In genomic region chr4:130257271-130257670, GRCh38 we compare ENCODE assay signal across 15 cellular contexts.
A peak's percentile ranks its signal among the peaks of the same experiment; 100 is the strongest.
DNase-seq lines count a peak whose midpoint lies in the region; ATAC-seq, FAIRE-seq and TF ChIP-seq lines count a peak whose summit lies in the region.
"Had no signal": no experiment of that assay in that cellular context is flagged by ENCODE, and none has a peak within 500 bp of the region (broad histone marks: within the 10 kb centered on the region; RNA-seq: fewer than 3 reads in every experiment).

No MANE protein-coding gene starts in this region.

- H3K9me1 ChIP-seq in endothelial cell of umbilical vein (replicated peaks; ENCODE audit: control insufficient read depth, extremely low read depth, insufficient read depth, low read length): no peaks in the 10 kb centered on the region

- CTCF ChIA-PET in endothelial cell of umbilical vein (lab: Charles Lee): interaction anchor here (0.7 to 2.2 kb wide), 4 partner anchors 11 to 119 kb away, joined by 3 to 7 read pairs (median 5); no protein-coding TSS in a partner anchor

- POLR2A ChIA-PET in endothelial cell of umbilical vein (lab: Charles Lee): no interaction called here

- H3K9me3 ChIP-seq in endothelial cell of umbilical vein (replicated peaks; ENCODE audit: control insufficient read depth, insufficient read depth, low read length): no peaks in the 10 kb centered on the region
- H3K9me3 ChIP-seq in left ventricle myocardium inferior (replicated peaks): no peaks in the 10 kb centered on the region
- H3K9me3 ChIP-seq: esophagus squamous epithelium, right atrium auricular region had no signal

- H3K4me3 ChIP-seq in endothelial cell of umbilical vein (replicated peaks in 1 of 3; ENCODE audit: insufficient read depth in 1 of 3, low read depth in 1 of 3, low read length in 3 of 3) (no peak overlapping the region), left ventricle myocardium inferior (no peak overlapping the region)
- H3K4me3 ChIP-seq: esophagus squamous epithelium, right atrium auricular region had no signal

- no peak for ATAC-seq in HG02759 (IDR thresholded peaks at IDR 0.05; ENCODE audit: unreplicated experiment)
- no peak for ATAC-seq in HG02678 (IDR thresholded peaks at IDR 0.05; ENCODE audit: unreplicated experiment)

- no peaks in the 10 kb centered on the region for H3K79me2 ChIP-seq in endothelial cell of umbilical vein (ENCODE audit: control insufficient read depth, insufficient read depth, low read length)

- no peak for TF ChIP-seq POLR2A in endothelial cell of umbilical vein (IDR thresholded peaks at IDR 0.05; ENCODE audit: low read depth, low read length)

- peak; percentile 5 for DNase-seq in Daoy (ENCODE audit: low read depth)
- peak; percentile 90 for DNase-seq in RKO (ENCODE audit: low spot score)
- peak; percentile 67 for DNase-seq in endothelial cell of umbilical vein (ENCODE audit: low read depth, low spot score)
- peak; percentile 71 for DNase-seq in non-pigmented ciliary epithelial cell (ENCODE audit: low read depth)
- DNase-seq in left ventricle myocardium inferior: no peak
- DNase-seq in activated CD4-positive, alpha-beta T cell treated with anti-CD3 and anti-CD28 coated beads for 1 hour: no peak
- DNase-seq: activated CD4-positive, alpha-beta memory T cell treated with anti-CD3 and anti-CD28 coated beads, Interleukin-2, amount 10 ng/mL, durations not matched to agents 7 days and 5 days; esophagus squamous epithelium; kidney; NCI-H1092 treated with DMSO at 0.1 percent for 48 hours; NCI-H524; T-helper 9 cell had no signal

- intact Hi-C loops in endothelial cell of umbilical vein (cut with micrococcal nuclease) (no loop called here), left ventricle myocardium inferior (cut with micrococcal nuclease) (no loop called here)

- no peaks in the 10 kb centered on the region for H4K20me1 ChIP-seq in endothelial cell of umbilical vein (replicated peaks; ENCODE audit: control insufficient read depth, extremely low read depth, insufficient read depth, low read length)

- no peak for FAIRE-seq in endothelial cell of umbilical vein (lab: Jason Lieb, UNC)
- FAIRE-seq: kidney had no signal

- dilution Hi-C loops in endothelial cell of umbilical vein (cut with MboI; ENCODE audit: extremely low pct_ligation_motif_present, low sequenced_read_pairs): no loop called here

- H3K9ac ChIP-seq in endothelial cell of umbilical vein (replicated peaks; ENCODE audit: extremely low read depth, insufficient read depth, low read length): no peak overlapping the region

- peak overlapping the region; percentile 35 for H3K4me2 ChIP-seq in endothelial cell of umbilical vein (ENCODE audit: insufficient read depth, low read length)

- H3K36me3 ChIP-seq in endothelial cell of umbilical vein (ENCODE audit: control insufficient read depth in 2 of 2, extremely low read depth in 1 of 2, insufficient read depth in 2 of 2, low read length in 2 of 2): no peaks in the 10 kb centered on the region
- no peaks in the 10 kb centered on the region for H3K36me3 ChIP-seq in left ventricle myocardium inferior
- H3K36me3 ChIP-seq: esophagus squamous epithelium, right atrium auricular region had no signal

- H3K4me1 ChIP-seq in endothelial cell of umbilical vein (ENCODE audit: control insufficient read depth, extremely low read depth, insufficient read depth, low read length) (peaks cover 6% of the 10 kb centered on the region), left ventricle myocardium inferior (no peaks in the 10 kb centered on the region)
- H3K4me1 ChIP-seq: esophagus squamous epithelium, right atrium auricular region had no signal

- BruUV-seq in endothelial cell of umbilical vein (replicated peaks; lab: Mats Ljungman, UMichigan): no TSS peak

- no peak for TF ChIP-seq CTCF in endothelial cell of umbilical vein (IDR thresholded peaks at IDR 0.05; ENCODE audit: extremely low read depth in 1 of 2, insufficient read depth in 1 of 2, low read depth in 1 of 2, low read length in 2 of 2)
- no peak for TF ChIP-seq CTCF in left ventricle myocardium inferior (IDR thresholded peaks at IDR 0.05; ENCODE audit: borderline replicate concordance)

- no peaks in the 10 kb centered on the region for H3K27me3 ChIP-seq in endothelial cell of umbilical vein (ENCODE audit: control insufficient read depth in 2 of 2, insufficient read depth in 2 of 2, low read length in 2 of 2)
- H3K27me3 ChIP-seq in left ventricle myocardium inferior (ENCODE audit: low read depth): no peaks in the 10 kb centered on the region
- H3K27me3 ChIP-seq: esophagus squamous epithelium, right atrium auricular region had no signal

- no peak overlapping the region for H3K27ac ChIP-seq in endothelial cell of umbilical vein (ENCODE audit: insufficient read depth, low read depth, low read length)
- H3K27ac ChIP-seq in left ventricle myocardium inferior (replicated peaks): no peak overlapping the region
- H3K27ac ChIP-seq: esophagus squamous epithelium, right atrium auricular region had no signal

- peak overlapping the region; percentile 77 for H2AFZ ChIP-seq in endothelial cell of umbilical vein (ENCODE audit: low read depth, low read length)

TF ChIP-seq in endothelial cell of umbilical vein, 7 proteins besides CTCF, POLR2A, EP300 and RAD21:
- peak; percentile 89 for TF ChIP-seq FOS (IDR thresholded peaks at IDR 0.05; ENCODE audit: borderline replicate concordance, insufficient read depth, low read length)
- peak; percentile 21 for TF ChIP-seq GATA2 (IDR thresholded peaks at IDR 0.05; ENCODE audit: insufficient read depth, insufficient read length, low read depth, low read length)
- TF ChIP-seq POLR2AphosphoS5 (IDR thresholded peaks at IDR 0.05; ENCODE audit: insufficient read depth, low read depth, low read length): no peak
- TF ChIP-seq MYC (IDR thresholded peaks at IDR 0.05; ENCODE audit: low read depth, low read length): no peak
- no peak for TF ChIP-seq MAX (IDR thresholded peaks at IDR 0.05; ENCODE audit: insufficient read depth, insufficient read length)
- TF ChIP-seq JUN (IDR thresholded peaks at IDR 0.05; ENCODE audit: borderline replicate concordance, insufficient read depth, insufficient read length, low read depth): peak; percentile 31
- TF ChIP-seq EZH2 (IDR thresholded peaks at IDR 0.05; ENCODE audit: borderline replicate concordance, low read depth, low read length, severe bottlenecking): no peak

Comparison
In these comparisons a context has a peak if more than half of its experiments do, and no peak if none do; other contexts are left out.
1. DNase-seq: peak in Daoy (single experiment), RKO (single experiment), endothelial cell of umbilical vein (single experiment) and non-pigmented ciliary epithelial cell (single experiment); none in left ventricle myocardium inferior (single experiment) and activated CD4-positive, alpha-beta T cell treated with anti-CD3 and anti-CD28 coated beads for 1 hour (single experiment).